In genomic region chr7:37336259-37336658, GRCh38 we compare ENCODE assay signal across 9 cellular contexts.
DNase-seq lines count a peak whose midpoint lies in the region; ATAC-seq and TF ChIP-seq lines count a peak whose summit lies in the region.
"Had no signal": no experiment of that assay in that cellular context is flagged by ENCODE, and none has a peak within 500 bp of the region (broad histone marks: within the 10 kb centered on the region; RNA-seq: fewer than 3 reads in every experiment).

No MANE protein-coding gene starts in this region.

- POLR2A ChIA-PET in PC-3 (lab: Charles Lee; ENCODE audit: unreplicated experiment) = no interaction called here

- H2AFZ ChIP-seq in Loucy (ENCODE audit: low read length) (no peak overlapping the region), PC-3 (ENCODE audit: low read length) (no peak overlapping the region), hepatocyte (no peak overlapping the region)

- no peaks in the 10 kb centered on the region for H3K27me3 ChIP-seq in Loucy (ENCODE audit: insufficient read depth, low read length, poor library complexity, severe bottlenecking)
- H3K27me3 ChIP-seq in PC-3 (ENCODE audit: low read length) = no peaks in the 10 kb centered on the region
- H3K27me3 ChIP-seq in hepatocyte = no peaks in the 10 kb centered on the region
- H3K27me3 ChIP-seq in SJCRH30 = no peaks in the 10 kb centered on the region

- TF ChIP-seq CTCF in Loucy (conservative IDR thresholded peaks at IDR 0.05; ENCODE audit: low read length) (no peak), PC-3 (conservative IDR thresholded peaks at IDR 0.05; ENCODE audit: low read depth, low read length) (no peak), hepatocyte (IDR thresholded peaks at IDR 0.05; ENCODE audit: poor library complexity) (no peak)

- H3K9ac ChIP-seq in Loucy (ENCODE audit: low read depth, low read length, poor library complexity, severe bottlenecking) (no peak overlapping the region), PC-3 (ENCODE audit: low read length) (no peak overlapping the region)

- H3K9me3 ChIP-seq in Loucy (ENCODE audit: insufficient read depth, low read depth, low read length) (peaks cover 3% of the 10 kb centered on the region; the same call in 1 of the 2 replicates), PC-3 (ENCODE audit: low read length) (0 out of 2 replicates have a peak, but pooled peaks cover 3% of the 10 kb centered on the region), hepatocyte (ENCODE audit: low read depth) (no peaks in the 10 kb centered on the region), SJCRH30 (replicated peaks) (no peaks in the 10 kb centered on the region)

- peaks cover 22% of the 10 kb centered on the region for H3K36me3 ChIP-seq in Loucy (ENCODE audit: insufficient read depth, low read length)
- no peaks in the 10 kb centered on the region for H3K36me3 ChIP-seq in PC-3 (ENCODE audit: low read depth, low read length)
- no peaks in the 10 kb centered on the region for H3K36me3 ChIP-seq in hepatocyte (replicated peaks; ENCODE audit: insufficient read depth, low read depth)
- H3K36me3 ChIP-seq in SJCRH30 = peaks cover 15% of the 10 kb centered on the region

- H3K27ac ChIP-seq in PC-3 (ENCODE audit: low read length) = no peak overlapping the region
- no peak overlapping the region for H3K27ac ChIP-seq in hepatocyte
- H3K27ac ChIP-seq in SJCRH30 = no peak overlapping the region

- no TSS peak for BruUV-seq in PC-3 (replicated peaks; lab: Mats Ljungman, UMichigan)

- H3K9me2 ChIP-seq in Loucy (replicated peaks; ENCODE audit: low read depth, low read length) = no peaks in the 10 kb centered on the region
- H3K9me2 ChIP-seq in PC-3 (replicated peaks; ENCODE audit: low read length) = no peaks in the 10 kb centered on the region
- H3K9me2 ChIP-seq in hepatocyte (replicated peaks; ENCODE audit: insufficient read depth) = no peaks in the 10 kb centered on the region

- peaks cover 68% of the 10 kb centered on the region for H4K20me1 ChIP-seq in Loucy (ENCODE audit: insufficient read depth, low read length, poor library complexity, severe bottlenecking)
- H4K20me1 ChIP-seq in PC-3 (ENCODE audit: low read length) = no peaks in the 10 kb centered on the region
- no peaks in the 10 kb centered on the region for H4K20me1 ChIP-seq in hepatocyte (ENCODE audit: insufficient read depth, poor library complexity, severe bottlenecking)

- H3K4me3 ChIP-seq in Loucy (ENCODE audit: low read length, poor library complexity, severe bottlenecking) = no peak overlapping the region
- H3K4me3 ChIP-seq in PC-3 (ENCODE audit: low read length) = no peak overlapping the region
- no peak overlapping the region for H3K4me3 ChIP-seq in hepatocyte
- no peak overlapping the region for H3K4me3 ChIP-seq in SJCRH30

- peaks cover 58% of the 10 kb centered on the region for H3K4me1 ChIP-seq in Loucy (ENCODE audit: insufficient read depth, low read length, poor library complexity, severe bottlenecking)
- no peaks in the 10 kb centered on the region for H3K4me1 ChIP-seq in PC-3 (ENCODE audit: insufficient read depth, low read length)
- peaks cover 7% of the 10 kb centered on the region for H3K4me1 ChIP-seq in hepatocyte (ENCODE audit: insufficient read depth)
- H3K4me1 ChIP-seq in SJCRH30 = no peaks in the 10 kb centered on the region

- H3F3A ChIP-seq in Loucy (ENCODE audit: low read depth) (no peaks in the 10 kb centered on the region), PC-3 (ENCODE audit: low read length, unreplicated experiment) (no peaks in the 10 kb centered on the region)

- 96% methylated on average over 5 of the region's 5 CpGs for WGBS in hepatocyte (ENCODE audit: low lambda C conversion rate, missing lambda C conversion rate)

- DNase-seq in medulla oblongata (ENCODE audit: extremely low spot score) = peak; percentile 72
- DNase-seq in PC-3 = no peak
- no peak for DNase-seq in hepatocyte (ENCODE audit: low spot score)
- DNase-seq in SJCRH30 = no peak
- no peak for DNase-seq in putamen (ENCODE audit: low spot score)
- DNase-seq: activated gamma-delta T cell had no signal

- H3K79me2 ChIP-seq in Loucy (ENCODE audit: insufficient read depth, low read length) (peaks cover 100% of the 10 kb centered on the region), PC-3 (ENCODE audit: low read length) (no peaks in the 10 kb centered on the region), hepatocyte (no peaks in the 10 kb centered on the region)

- CTCF ChIA-PET in PC-3 (lab: Charles Lee) = no interaction called here

- H3K4me2 ChIP-seq in Loucy (ENCODE audit: low read depth, low read length, poor library complexity, severe bottlenecking) (peak overlapping the region; percentile 7), PC-3 (ENCODE audit: low read length) (no peak overlapping the region), hepatocyte (no peak overlapping the region)

- intact Hi-C loops in PC-3 (cut with micrococcal nuclease) = no loop called here

- ATAC-seq in GM18868 (IDR thresholded peaks at IDR 0.05; ENCODE audit: unreplicated experiment) = peak; percentile 95
- peak; percentile 93 for ATAC-seq in GM21717 (IDR thresholded peaks at IDR 0.05; ENCODE audit: unreplicated experiment)
- no peak for ATAC-seq in PC-3
